23 cellular contexts compared by ENCODE assay signal in the genomic region with DNA sequence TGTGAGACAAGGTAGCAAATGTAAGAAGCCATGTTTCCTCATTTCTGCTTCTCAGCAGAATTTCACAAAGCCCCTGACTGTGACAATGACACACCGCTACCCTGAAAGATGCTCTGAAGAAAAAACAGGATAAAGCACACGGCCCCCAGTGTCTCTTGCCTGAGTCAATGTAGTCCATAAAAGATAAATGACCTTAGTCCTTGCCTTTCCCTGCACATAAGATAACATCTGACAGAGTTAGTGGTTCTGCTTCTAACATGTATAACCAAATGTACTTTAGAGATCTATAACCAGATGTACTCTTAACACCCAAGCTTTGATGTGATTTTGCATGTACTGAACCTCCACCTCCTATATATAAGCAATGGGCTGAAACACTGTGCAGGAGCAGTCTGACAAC. TPM values are rescaled to one million over a fixed set of nuclear protein-coding genes. Genes with fewer than 3 reads are reported as not detected.
DNase-seq lines count a peak whose midpoint lies in the region; ATAC-seq, FAIRE-seq and TF ChIP-seq lines count a peak whose summit lies in the region.
"Had no signal": no experiment of that assay in that cellular context is flagged by ENCODE, and none has a peak within 500 bp of the region (broad histone marks: within the 10 kb centered on the region; RNA-seq: fewer than 3 reads in every experiment).

No MANE protein-coding gene starts in this region.

- no peak overlapping the region for H4K8ac ChIP-seq in neuronal stem cell (ENCODE audit: low read depth, low read length)

- H3K18ac ChIP-seq in neuronal stem cell (ENCODE audit: low read length) = no peak overlapping the region

- H3K4me1 ChIP-seq in K562 (replicated peaks in 1 of 2; ENCODE audit: control insufficient read depth in 2 of 2, insufficient read depth in 2 of 2, low read length in 2 of 2) (peaks cover 17 to 37% of the 10 kb centered on the region in 2 experiments), neuronal stem cell (ENCODE audit: control insufficient read depth in 2 of 2, insufficient read depth in 1 of 2, low read depth in 1 of 2, low read length in 2 of 2) (peaks cover 10 to 12% of the 10 kb centered on the region in 2 donors)

- no TSS peak for BruUV-seq in K562 (replicated peaks; lab: Mats Ljungman, UMichigan)

- no peaks in the 10 kb centered on the region for H3K9me1 ChIP-seq in K562 (ENCODE audit: control insufficient read depth, insufficient read depth, low read length)

- no peak overlapping the region for H3K4me3 ChIP-seq in K562
- no peak overlapping the region for H3K4me3 ChIP-seq in neuronal stem cell (ENCODE audit: low read length in 2 of 2)
- H3K4me3 ChIP-seq: GM23248 had no signal

- CTCF ChIA-PET in K562 (lab: Yijun Ruan, JAX; ENCODE audit: low intra/inter-chr PET ratio) = interaction anchor here (0.6 kb wide), 1 partner anchor 498 kb away, joined by 3 read pairs; no protein-coding TSS in a partner anchor

- H2BK5ac ChIP-seq in neuronal stem cell (ENCODE audit: low read length) = no peak overlapping the region

- DNase-seq in OCI-M1 (lab: John Stamatoyannopoulos, UW) = peak; percentile 3
- no peak for DNase-seq in K562 (ENCODE audit: extremely low read depth in 1 of 4, low spot score in 3 of 4)
- no peak for DNase-seq in neuronal stem cell (ENCODE audit: low spot score)
- DNase-seq in NAMALWA (ENCODE audit: low spot score) = no peak
- DNase-seq: C1 segment of cervical spinal cord; Calu3; CD4-positive, alpha-beta memory T cell; COR-L47; DMS53; DMS79 treated with DMSO at 0.1 percent for 48 hours; GF-D8; GM23248; H7; HCEC 1CT had no signal

- TF ChIP-seq RAD21 in K562 (CRISPR knock-in tag; conservative IDR thresholded peaks at IDR 0.05 in 1 of 2, IDR thresholded peaks at IDR 0.05 in 1 of 2) = no peak

- H3K23ac ChIP-seq in neuronal stem cell (ENCODE audit: low read depth, low read length, poor library complexity) = no peak overlapping the region

- no peak for TF ChIP-seq POLR2A in K562 (conservative IDR thresholded peaks at IDR 0.05)

- in situ Hi-C loops in K562 (cut with MboI) = no loop called here

- peaks cover 5% of the 10 kb centered on the region for H3K79me1 ChIP-seq in neuronal stem cell (ENCODE audit: low read depth, low read length)

- H3K9ac ChIP-seq in K562 (ENCODE audit: insufficient read depth in 1 of 2, low read depth in 2 of 2, low read length in 2 of 2) (no peak overlapping the region), neuronal stem cell (ENCODE audit: low read depth, low read length, poor library complexity) (no peak overlapping the region)
- H3K9ac ChIP-seq: GM23248 had no signal

- ATAC-seq in K562 (no peak), GM19452 (IDR thresholded peaks at IDR 0.05; ENCODE audit: unreplicated experiment) (no peak)
- no peak for ATAC-seq in activated CD4-positive, CD25-positive, alpha-beta regulatory T cell treated with anti-CD3 and anti-CD28 coated beads, Interleukin-2, amount 50 U/mL, for 24 hours

- no peak overlapping the region for H3K14ac ChIP-seq in neuronal stem cell (ENCODE audit: low read length)

- POLR2A ChIA-PET in K562 (lab: Yijun Ruan, JAX) = interaction anchor here (0.6 to 3.4 kb wide), 3 partner anchors 10 to 560 kb away, joined by 3 to 16 read pairs (median 5); no protein-coding TSS in a partner anchor

- peaks cover 29% of the 10 kb centered on the region for H3K79me2 ChIP-seq in K562 (ENCODE audit: control insufficient read depth, insufficient read depth, low read length)

- H2AK5ac ChIP-seq in neuronal stem cell (ENCODE audit: low read depth, low read length) = no peak overlapping the region

- TF ChIP-seq CTCF in K562 (IDR thresholded peaks at IDR 0.05 in 2 of 3, conservative IDR thresholded peaks at IDR 0.05 in 1 of 3; ENCODE audit: insufficient read depth in 2 of 3, low read depth in 1 of 3, low read length in 3 of 3) = no peak

- no peak overlapping the region for H2BK12ac ChIP-seq in neuronal stem cell (ENCODE audit: low read length)

- no peak for FAIRE-seq in K562 (lab: Jason Lieb, UNC)
- FAIRE-seq: GM12892, H1 had no signal

- no peak overlapping the region for H2AFZ ChIP-seq in K562 (ENCODE audit: low read depth, low read length)
- H2AFZ ChIP-seq in neuronal stem cell (ENCODE audit: low read length) = peak overlapping the region; percentile 39
- H2AFZ ChIP-seq: GM23248 had no signal

- H3K9me3 ChIP-seq in K562 (replicated peaks; ENCODE audit: control insufficient read depth, insufficient read depth, low read depth, low read length) (no peaks in the 10 kb centered on the region), neuronal stem cell (replicated peaks in 1 of 2; ENCODE audit: control insufficient read depth in 2 of 2, insufficient read depth in 1 of 2, low read depth in 1 of 2, low read length in 2 of 2) (no peaks in the 10 kb centered on the region)

- no peak overlapping the region for H2BK15ac ChIP-seq in neuronal stem cell (ENCODE audit: low read length)

- H3K36me3 ChIP-seq in K562 (ENCODE audit: control insufficient read depth, insufficient read depth, low read length) = peaks cover 5% of the 10 kb centered on the region
- H3K36me3 ChIP-seq in neuronal stem cell (replicated peaks in 1 of 2; ENCODE audit: control insufficient read depth in 2 of 2, insufficient read depth in 2 of 2, low read length in 2 of 2) = peaks cover 0 to 6% of the 10 kb centered on the region in 2 donors

- 41% methylated on average over 2 of the region's 2 CpGs for WGBS in K562 (ENCODE audit: insufficient coverage, low coverage, missing lambda C conversion rate)
- no CpG with 5 or more reads among the region's 2 CpGs for WGBS in neuronal stem cell (ENCODE audit: extremely low coverage in 2 of 2, insufficient read length in 2 of 2, insufficient replicate concordance in 1 of 2), 2 donors

- H3K27me3 ChIP-seq in K562 (ENCODE audit: control insufficient read depth in 2 of 2, insufficient read depth in 2 of 2, low read length in 2 of 2) (no peaks in the 10 kb centered on the region), neuronal stem cell (ENCODE audit: control insufficient read depth in 3 of 3, insufficient read depth in 3 of 3, low read depth in 1 of 3, low read length in 3 of 3) (peaks cover 0 to 1% (median 0%) of the 10 kb centered on the region in 3 experiments)

- no peak overlapping the region for H4K91ac ChIP-seq in neuronal stem cell (ENCODE audit: low read depth, low read length, poor library complexity)

- intact Hi-C loops in K562 (cut with micrococcal nuclease) = no loop called here

- peaks cover 8% of the 10 kb centered on the region for H4K20me1 ChIP-seq in K562 (replicated peaks; ENCODE audit: control insufficient read depth, insufficient read depth, low read length)

- no peak overlapping the region for H3K4ac ChIP-seq in neuronal stem cell (ENCODE audit: low read length)

- no peak overlapping the region for H3K27ac ChIP-seq in K562 (ENCODE audit: extremely low read depth, low read depth, low read length)
- no peak overlapping the region for H3K27ac ChIP-seq in neuronal stem cell (replicated peaks; ENCODE audit: low read length)
- H3K27ac ChIP-seq: GM23248 had no signal

- no peak overlapping the region for H2BK120ac ChIP-seq in neuronal stem cell (ENCODE audit: low read depth, low read length)

- no peak for TF ChIP-seq EP300 in K562 (IDR thresholded peaks at IDR 0.05; ENCODE audit: low read length)

- no peak overlapping the region for H3K4me2 ChIP-seq in K562 (ENCODE audit: insufficient read depth, low read length)
- no peak overlapping the region for H3K4me2 ChIP-seq in neuronal stem cell (ENCODE audit: insufficient read depth, low read length, poor library complexity, severe bottlenecking)

RNA-seq across cellular contexts. Expression of gene SND1, which starts 3.0 kb away (rescaled TPM):
- 728 and 962 TPM in 2 replicates for total RNA-seq in K562 (2011; cell fraction: chromatin; rRNA removed; ENCODE audit: low replicate concordance)
- 223 and 275 TPM in 2 replicates for total RNA-seq in K562 (2011; cell fraction: nucleolus; rRNA removed)
- total RNA-seq in K562 (2011; cell fraction: nucleoplasm; rRNA removed) = 410 and 447 TPM in 2 replicates
- 197 and 206 TPM in 2 replicates for total RNA-seq in K562 (2014; rRNA removed)
- 158 and 173 TPM in 2 replicates for total RNA-seq in K562 (2014; rRNA removed; fragmentation: Illumina TruSeq; extraction: Trizol)
- 211 and 215 TPM in 2 replicates for total RNA-seq in K562 (2015; rRNA removed; fragmentation: Illumina TruSeq; extraction: Trizol)
- 307 and 314 TPM in 2 replicates for total RNA-seq in K562 (2021)
- 164 and 203 TPM in 2 replicates for polyA plus RNA-seq in K562 (2011; rRNA removed)
- polyA plus RNA-seq in K562 (2011; cell fraction: cytosol; rRNA removed) = 159 and 180 TPM in 2 replicates
- 130 and 146 TPM in 2 replicates for polyA plus RNA-seq in K562 (2011; cell fraction: nucleus; rRNA removed)
- polyA plus RNA-seq in K562 (2012) = 220 and 458 TPM in 2 replicates
- polyA plus RNA-seq in K562 (2014; fragmentation: Illumina TruSeq; extraction: Trizol) = 191 and 200 TPM in 2 replicates
- polyA plus RNA-seq in K562 (2014; fragmentation: Nextera tagmentation; extraction: Ambion mirVana) = 10 to 100 TPM; 46.5 to 87.6 TPM
- polyA plus RNA-seq in K562 (2014; rRNA removed) = 143 and 157 TPM in 2 replicates
- 438 and 467 TPM in 2 replicates for polyA minus RNA-seq in K562 (2011; rRNA and poly(A)+ RNA removed)
- polyA minus RNA-seq in K562 (2011; cell fraction: cytosol; rRNA and poly(A)+ RNA removed) = 214 and 244 TPM in 2 replicates
- 190 and 337 TPM in 2 replicates for polyA minus RNA-seq in K562 (2011; cell fraction: nucleus; rRNA and poly(A)+ RNA removed)
- 64.0 TPM for polyA plus RNA-seq in neuronal stem cell (2013, experiment 1 of 2)
- polyA plus RNA-seq in neuronal stem cell (2013, experiment 2 of 2) = 61.4 TPM

RNA-seq across cellular contexts. Expression of gene PAX4, which starts 31.0 kb away (rescaled TPM):
- not detected in 2 replicates for total RNA-seq in K562 (2011; cell fraction: chromatin; rRNA removed; ENCODE audit: low replicate concordance)
- not detected in 2 replicates for total RNA-seq in K562 (2011; cell fraction: nucleolus; rRNA removed)
- not detected in 2 replicates for total RNA-seq in K562 (2011; cell fraction: nucleoplasm; rRNA removed)
- total RNA-seq in K562 (2014; rRNA removed) (not detected in 2 replicates), K562 (2014; rRNA removed; fragmentation: Illumina TruSeq; extraction: Trizol) (not detected in 2 replicates), K562 (2015; rRNA removed; fragmentation: Illumina TruSeq; extraction: Trizol) (not detected in 2 replicates), K562 (2021) (not detected in 2 replicates)
- polyA plus RNA-seq in K562 (2011; rRNA removed) (not detected in 2 replicates), K562 (2014; fragmentation: Illumina TruSeq; extraction: Trizol) (not detected in 2 replicates), K562 (2014; fragmentation: Nextera tagmentation; extraction: Ambion mirVana) (not detected), K562 (2014; rRNA removed) (not detected in 2 replicates)
- not detected in 2 replicates for polyA plus RNA-seq in K562 (2011; cell fraction: cytosol; rRNA removed)
- polyA plus RNA-seq in K562 (2011; cell fraction: nucleus; rRNA removed) = not detected in 2 replicates
- not detected in 2 replicates for polyA plus RNA-seq in K562 (2012)
- not detected in 2 replicates for polyA minus RNA-seq in K562 (2011; rRNA and poly(A)+ RNA removed)
- not detected in 2 replicates for polyA minus RNA-seq in K562 (2011; cell fraction: cytosol; rRNA and poly(A)+ RNA removed)
- polyA minus RNA-seq in K562 (2011; cell fraction: nucleus; rRNA and poly(A)+ RNA removed) = not detected in 2 replicates
- polyA plus RNA-seq in neuronal stem cell (2013, experiment 1 of 2) = not detected
- 0.03 TPM for polyA plus RNA-seq in neuronal stem cell (2013, experiment 2 of 2)
- total RNA-seq: A172; A673; Calu3; CD4-positive, alpha-beta memory T cell; Daoy; G401; GM23248; H1 had no signal
- polyA plus RNA-seq: BJ; CD4-positive, alpha-beta memory T cell; GM23248 had no signal

RNA-seq across cellular contexts. Expression of gene FSCN3, which starts 55.5 kb away (rescaled TPM):
- 6.8 and 9.8 TPM in 2 replicates for total RNA-seq in K562 (2011; cell fraction: chromatin; rRNA removed; ENCODE audit: low replicate concordance)
- 9.3 and 9.5 TPM in 2 replicates for total RNA-seq in K562 (2011; cell fraction: nucleolus; rRNA removed)
- 9.0 and 11.7 TPM in 2 replicates for total RNA-seq in K562 (2011; cell fraction: nucleoplasm; rRNA removed)
- total RNA-seq in K562 (2014; rRNA removed) (0.69 and 2.0 TPM in 2 replicates), K562 (2014; rRNA removed; fragmentation: Illumina TruSeq; extraction: Trizol) (2.0 and 3.0 TPM in 2 replicates), K562 (2015; rRNA removed; fragmentation: Illumina TruSeq; extraction: Trizol) (0.49 and 0.76 TPM in 2 replicates), K562 (2021) (0.40 and 0.55 TPM in 2 replicates)
- polyA plus RNA-seq in K562 (2011; rRNA removed) (0.21 and 0.30 TPM in 2 replicates), K562 (2014; fragmentation: Illumina TruSeq; extraction: Trizol) (1.1 and 1.7 TPM in 2 replicates), K562 (2014; fragmentation: Nextera tagmentation; extraction: Ambion mirVana) (not detected), K562 (2014; rRNA removed) (3.8 and 4.2 TPM in 2 replicates)
- 0.09 and 0.77 TPM in 2 replicates for polyA plus RNA-seq in K562 (2011; cell fraction: cytosol; rRNA removed)
- polyA plus RNA-seq in K562 (2011; cell fraction: nucleus; rRNA removed) = 0.95 and 1.2 TPM in 2 replicates
- 0.17 and 0.21 TPM in 2 replicates for polyA plus RNA-seq in K562 (2012)
- 1.3 and 1.8 TPM in 2 replicates for polyA minus RNA-seq in K562 (2011; rRNA and poly(A)+ RNA removed)
- polyA minus RNA-seq in K562 (2011; cell fraction: cytosol; rRNA and poly(A)+ RNA removed) = not detected in 2 replicates
- polyA minus RNA-seq in K562 (2011; cell fraction: nucleus; rRNA and poly(A)+ RNA removed) = 2.6 and 3.2 TPM in 2 replicates
- polyA plus RNA-seq in neuronal stem cell (2013, experiment 1 of 2) = 1.7 TPM
- 1.1 TPM for polyA plus RNA-seq in neuronal stem cell (2013, experiment 2 of 2)
- total RNA-seq: Calu3 had no signal
- polyA plus RNA-seq: GM23248 had no signal
